24 cellular contexts compared by ENCODE assay signal in genomic region chr18:56853961-56854360, GRCh38.
DNase-seq lines count a peak whose midpoint lies in the region; ATAC-seq and TF ChIP-seq lines count a peak whose summit lies in the region.
"Had no signal": no experiment of that assay in that cellular context is flagged by ENCODE, and none has a peak within 500 bp of the region (broad histone marks: within the 10 kb centered on the region; RNA-seq: fewer than 3 reads in every experiment).

No MANE protein-coding gene starts in this region.

- intact Hi-C loops in stomach (cut with DNase I; ENCODE audit: low total_unique reads), result no loop called here

- DNase-seq in DMS53 (lab: John Stamatoyannopoulos, UW) (peak; percentile 92), NCI-H1417 treated with DMSO at 0.1 percent for 48 hours (lab: John Stamatoyannopoulos, UW) (peak; percentile 79), NCI-H69 (lab: John Stamatoyannopoulos, UW) (peak; percentile 84), medulla oblongata (ENCODE audit: extremely low spot score) (peak; percentile 70), cerebellar nuclear complex (lab: John Stamatoyannopoulos, UW) (no peak), stomach (no peak)
- no peak for DNase-seq in stimulated activated naive B cell treated with anti-CD40 and anti-IgM and Interleukin-4, amounts not matched to agents 10 μg/mL and 1 μg/mL and 100 μg/mL, for 72 hours
- DNase-seq: Caco-2; CD8-positive, alpha-beta T cell; DMS 273 treated with DMSO at 0.1 percent for 48 hours; H9; KBM-7; MV-4-11; NCI-H1105; NCI-H1694 treated with DMSO at 0.1 percent for 48 hours; NCI-H2081 treated with DMSO at 0.1 percent for 48 hours; NCI-H82; Right ventricle myocardium superior; RPMI8226; T-helper 2 cell had no signal

- H3K4me1 ChIP-seq in stomach, result no peaks in the 10 kb centered on the region
- H3K4me1 ChIP-seq: Caco-2, SJSA1 had no signal

- WGBS in stomach, 5 donors, result 71 to 90% (median 81%) methylated on average over 5 of the region's 5 CpGs

- no peak overlapping the region for H3K27ac ChIP-seq in stomach
- H3K27ac ChIP-seq: C4-2B, SJSA1 had no signal

- no peak for TF ChIP-seq CTCF in stomach (IDR thresholded peaks at IDR 0.05)

- H3K27ac Mint-ChIP-seq in stimulated activated naive B cell treated with anti-CD40 and anti-IgM and Interleukin-4, amounts not matched to agents 10 μg/mL and 1 μg/mL and 100 μg/mL, for 72 hours, result no peak overlapping the region
- H3K27ac Mint-ChIP-seq: B cell; CD8-positive, alpha-beta T cell; GM23338; H9 had no signal

- no peak for TF ChIP-seq POLR2A in stomach (IDR thresholded peaks at IDR 0.05)

- no peak for TF ChIP-seq EP300 in stomach (IDR thresholded peaks at IDR 0.05)

- H3K27me3 Mint-ChIP-seq in stimulated activated naive B cell treated with anti-CD40 and anti-IgM and Interleukin-4, amounts not matched to agents 10 μg/mL and 1 μg/mL and 100 μg/mL, for 72 hours, result no peaks in the 10 kb centered on the region
- H3K27me3 Mint-ChIP-seq: B cell had no signal

- H3K4me1 Mint-ChIP-seq in stimulated activated naive B cell treated with anti-CD40 and anti-IgM and Interleukin-4, amounts not matched to agents 10 μg/mL and 1 μg/mL and 100 μg/mL, for 72 hours, result peaks cover 11 to 18% of the 10 kb centered on the region in 2 donors
- H3K4me1 Mint-ChIP-seq: GM23338, H9 had no signal

- H3K4me3 Mint-ChIP-seq in stimulated activated naive B cell treated with anti-CD40 and anti-IgM and Interleukin-4, amounts not matched to agents 10 μg/mL and 1 μg/mL and 100 μg/mL, for 72 hours, result no peak overlapping the region
- H3K4me3 Mint-ChIP-seq: B cell; CD8-positive, alpha-beta T cell; GM23338; H9 had no signal

- no peak overlapping the region for H3K4me3 ChIP-seq in stomach
- H3K4me3 ChIP-seq: GM23338, SJSA1 had no signal

- H3K36me3 Mint-ChIP-seq in stimulated activated naive B cell treated with anti-CD40 and anti-IgM and Interleukin-4, amounts not matched to agents 10 μg/mL and 1 μg/mL and 100 μg/mL, for 72 hours, result peaks cover 11 to 20% of the 10 kb centered on the region in 2 donors

- no peaks in the 10 kb centered on the region for H3K27me3 ChIP-seq in stomach
- H3K27me3 ChIP-seq: SJSA1 had no signal

- no peak for ATAC-seq in stimulated activated naive B cell treated with anti-CD40 and anti-IgM and Interleukin-4, amounts not matched to agents 10 μg/mL and 1 μg/mL and 100 μg/mL, for 72 hours (replicated peaks)
- ATAC-seq: CD8-positive, alpha-beta T cell; GM23338 had no signal

- H3K9me3 Mint-ChIP-seq in stimulated activated naive B cell treated with anti-CD40 and anti-IgM and Interleukin-4, amounts not matched to agents 10 μg/mL and 1 μg/mL and 100 μg/mL, for 72 hours, result peaks cover 0 to under 1% of the 10 kb centered on the region in 2 donors
- H3K9me3 Mint-ChIP-seq: CD8-positive, alpha-beta T cell; GM23338; H9 had no signal

- H3K36me3 ChIP-seq in stomach, result no peaks in the 10 kb centered on the region
- H3K36me3 ChIP-seq: SJSA1 had no signal

- H3K9me3 ChIP-seq in stomach, result no peaks in the 10 kb centered on the region
- H3K9me3 ChIP-seq: Caco-2, SJSA1 had no signal

Comparison
In these comparisons a context has a peak if more than half of its experiments do, and no peak if none do; other contexts are left out.
1. DNase-seq: peak in DMS53 (single experiment), NCI-H1417 treated with DMSO at 0.1 percent for 48 hours (single experiment), NCI-H69 (single experiment) and medulla oblongata (single experiment); none in cerebellar nuclear complex (0 of 2), stomach (single experiment) and stimulated activated naive B cell treated with anti-CD40 and anti-IgM and Interleukin-4, amounts not matched to agents 10 μg/mL and 1 μg/mL and 100 μg/mL, for 72 hours (single experiment).